29 cellular contexts compared by ENCODE assay signal in genomic region chr3:179503640-179504039, GRCh38.
"Had no signal": no experiment of that assay in that cellular context is flagged by ENCODE, and none has a peak within 500 bp of the region (broad histone marks: within the 10 kb centered on the region; RNA-seq: fewer than 3 reads in every experiment).

No MANE protein-coding gene starts in this region.

- H3K4me1 ChIP-seq: ascending aorta, foreskin keratinocyte, gastrocnemius medialis, heart left ventricle had no signal

- H3K27me3 ChIP-seq: ascending aorta, brain microvascular endothelial cell, gastrocnemius medialis had no signal

- FAIRE-seq: colon had no signal

- H3K36me3 ChIP-seq: ascending aorta, brain microvascular endothelial cell, gastrocnemius medialis, heart left ventricle had no signal

- H3K27ac ChIP-seq: ascending aorta, brain microvascular endothelial cell, epithelial cell of prostate, foreskin keratinocyte, gastrocnemius medialis, heart left ventricle had no signal

- ATAC-seq: activated naive CD4-positive, alpha-beta T cell treated with anti-CD3 and anti-CD28 coated beads, Interleukin-2, amount 50 U/mL, for 72 hours; activated T-cell treated with anti-CD3 and anti-CD28 coated beads, Interleukin-2, amount 50 U/mL, for 72 hours; effector memory CD8-positive, alpha-beta T cell; foreskin keratinocyte; gastrocnemius medialis; heart left ventricle had no signal

- DNase-seq: activated CD4-positive, alpha-beta memory T cell treated with anti-CD3 and anti-CD28 coated beads, Interleukin-2, amount 10 ng/mL, durations not matched to agents 7 days and 5 days; activated CD4-positive, alpha-beta T cell treated with anti-CD3 and anti-CD28 coated beads for 1 hour; activated CD4-positive, alpha-beta T cell treated with anti-CD3 and anti-CD28 coated beads for 4 hours; activated CD4-positive, alpha-beta T cell treated with anti-CD3 and anti-CD28 coated beads, Interleukin-2, amount 10 ng/mL, durations not matched to agents 7 days and 5 days; activated CD4-positive, alpha-beta T cell treated with anti-CD3 and anti-CD28 coated beads, Interleukin-2, amount 50 U/mL, for 4 hours; activated CD8-positive, alpha-beta memory T cell treated with anti-CD3 and anti-CD28 coated beads, Interleukin-2, amount 50 U/mL, for 48 hours; activated gamma-delta T cell; activated naive CD4-positive, alpha-beta T cell; activated naive CD4-positive, alpha-beta T cell treated with anti-CD3 and anti-CD28 coated beads, Interleukin-2, amount 10 ng/mL, durations not matched to agents 7 days and 5 days; activated naive CD8-positive, alpha-beta T cell treated with anti-CD3 and anti-CD28 coated beads, Interleukin-2, amount 10 ng/mL, durations not matched to agents 7 days and 5 days; activated T-cell treated with anti-CD3 and anti-CD28 coated beads for 4 hours; activated T-cell treated with anti-CD3 and anti-CD28 coated beads, Interleukin-2, amount 50 U/mL, for 24 hours; activated T-cell treated with anti-CD3 and anti-CD28 coated beads, Interleukin-2, amount 50 U/mL, for 72 hours; brain microvascular endothelial cell; caudate nucleus; cortex of kidney; dermis blood vessel endothelial cell; effector CD4-positive, alpha-beta T cell; effector memory CD8-positive, alpha-beta T cell; foreskin keratinocyte; gastrocnemius medialis; glutamatergic neuron; heart left ventricle; hypothalamus; T-helper 2 cell had no signal

- H3K4me3 ChIP-seq: ascending aorta, gastrocnemius medialis, heart left ventricle had no signal

- H3K9me3 ChIP-seq: ascending aorta, gastrocnemius medialis had no signal
